In the genomic region with DNA sequence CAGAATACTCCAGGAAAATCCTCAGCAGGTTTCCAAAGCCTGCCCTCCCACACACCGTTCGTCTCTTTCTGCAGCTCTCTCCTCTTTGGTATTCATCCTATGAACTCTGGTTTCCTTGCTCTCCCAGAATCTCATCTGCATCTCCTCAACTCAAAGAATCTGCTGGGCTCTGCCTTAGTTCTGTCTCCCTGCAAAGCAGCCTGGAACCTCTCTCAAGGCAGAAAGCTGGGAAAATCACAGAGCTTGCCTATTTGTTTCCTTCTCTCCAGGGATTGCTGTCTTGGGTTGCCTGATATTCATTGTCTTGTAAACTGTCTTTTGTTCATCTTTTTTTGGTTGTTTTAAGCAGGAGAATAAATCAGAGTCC, we compare ENCODE assay signal across 18 cellular contexts. TPM values are rescaled to one million over a fixed set of nuclear protein-coding genes. Genes with fewer than 3 reads are reported as not detected.
DNase-seq lines count a peak whose midpoint lies in the region; ATAC-seq and TF ChIP-seq lines count a peak whose summit lies in the region.
"Had no signal": no experiment of that assay in that cellular context is flagged by ENCODE, and none has a peak within 500 bp of the region (broad histone marks: within the 10 kb centered on the region; RNA-seq: fewer than 3 reads in every experiment).

No MANE protein-coding gene starts in this region.

- no peaks in the 10 kb centered on the region for H3K9me3 Mint-ChIP-seq in T-helper 1 cell treated with Interleukin-12 subunit alpha and Interleukin-12 subunit beta and Interleukin-4 antibody, amounts not matched to agents 30 μg/mL and 1 μg/mL, for 36 hours
- no peaks in the 10 kb centered on the region for H3K9me3 Mint-ChIP-seq in activated CD8-positive, alpha-beta T cell treated with anti-CD3 and anti-CD28 coated beads, Interleukin-2, amount 10 ng/mL, durations not matched to agents 7 days and 5 days (ENCODE audit: insufficient read depth)
- H3K9me3 Mint-ChIP-seq in naive thymus-derived CD4-positive, alpha-beta T cell, result no peaks in the 10 kb centered on the region

- peaks cover 62% of the 10 kb centered on the region for H3K4me1 Mint-ChIP-seq in T-helper 1 cell treated with Interleukin-12 subunit alpha and Interleukin-12 subunit beta and Interleukin-4 antibody, amounts not matched to agents 30 μg/mL and 1 μg/mL, for 36 hours (ENCODE audit: low read depth)
- H3K4me1 Mint-ChIP-seq in activated CD8-positive, alpha-beta T cell treated with anti-CD3 and anti-CD28 coated beads, Interleukin-2, amount 10 ng/mL, durations not matched to agents 7 days and 5 days (ENCODE audit: low read depth), result peaks cover 71% of the 10 kb centered on the region
- peaks cover 30 to 70% (median 68%) of the 10 kb centered on the region in 7 donors for H3K4me1 Mint-ChIP-seq in naive thymus-derived CD4-positive, alpha-beta T cell

- H3K4me3 Mint-ChIP-seq in T-helper 1 cell treated with Interleukin-12 subunit alpha and Interleukin-12 subunit beta and Interleukin-4 antibody, amounts not matched to agents 30 μg/mL and 1 μg/mL, for 36 hours, result peak overlapping the region; percentile 61
- H3K4me3 Mint-ChIP-seq in activated CD8-positive, alpha-beta T cell treated with anti-CD3 and anti-CD28 coated beads, Interleukin-2, amount 10 ng/mL, durations not matched to agents 7 days and 5 days, result peak overlapping the region; percentile 51
- peak overlapping the region; percentile 6 to 85 (median 55) for H3K4me3 Mint-ChIP-seq in naive thymus-derived CD4-positive, alpha-beta T cell

- TF ChIP-seq CTCF in HEK293 (tag by site-specific recombination; IDR thresholded peaks at IDR 0.05), result no peak

- H3K36me3 ChIP-seq in HEK293 (ENCODE audit: control insufficient read depth in 2 of 2, insufficient read depth in 1 of 2, low read length in 2 of 2), result no peaks in the 10 kb centered on the region
- H3K36me3 ChIP-seq in naive thymus-derived CD4-positive, alpha-beta T cell (ENCODE audit: control insufficient read depth in 2 of 3, insufficient read depth in 3 of 3, low read length in 3 of 3), result no peaks in the 10 kb centered on the region
- H3K36me3 ChIP-seq: neutrophil, WERI-Rb-1 had no signal

- POLR2A ChIA-PET in HEK293 (lab: Yijun Ruan, JAX), result interaction anchor here (0.6 to 1.2 kb wide), 2 partner anchors 58 to 65 kb away, joined by 3 to 4 read pairs; partner anchors contain the start of gene LNPEP
- POLR2A ChIA-PET in activated CD8-positive, alpha-beta T cell treated with anti-CD3 and anti-CD28 coated beads, Interleukin-2, amount 10 ng/mL, durations not matched to agents 7 days and 5 days (lab: Charles Lee), result interaction anchor here (0.6 to 1.7 kb wide), 7 partner anchors 10 to 92 kb away, joined by 3 to 10 read pairs (median 3); partner anchors contain the start of gene LNPEP
- POLR2A ChIA-PET in naive thymus-derived CD4-positive, alpha-beta T cell (lab: Charles Lee), result interaction anchor here (1.0 to 4.9 kb wide), 9 partner anchors 10 to 90 kb away, joined by 3 to 42 read pairs (median 5); partner anchors contain the start of genes ERAP1 and LNPEP

- no peaks in the 10 kb centered on the region for H3K27me3 Mint-ChIP-seq in T-helper 1 cell treated with Interleukin-12 subunit alpha and Interleukin-12 subunit beta and Interleukin-4 antibody, amounts not matched to agents 30 μg/mL and 1 μg/mL, for 36 hours (ENCODE audit: low read depth)
- no peaks in the 10 kb centered on the region for H3K27me3 Mint-ChIP-seq in activated CD8-positive, alpha-beta T cell treated with anti-CD3 and anti-CD28 coated beads, Interleukin-2, amount 10 ng/mL, durations not matched to agents 7 days and 5 days (ENCODE audit: low read depth)
- H3K27me3 Mint-ChIP-seq in naive thymus-derived CD4-positive, alpha-beta T cell, result peaks cover 0 to 4% (median 0%) of the 10 kb centered on the region in 5 donors

- no peaks in the 10 kb centered on the region; the same call in 1 of the 2 replicates for H3K4me1 ChIP-seq in HEK293 (ENCODE audit: control insufficient read depth, insufficient read depth, low read length)
- H3K4me1 ChIP-seq in naive thymus-derived CD4-positive, alpha-beta T cell (ENCODE audit: control insufficient read depth in 2 of 2, insufficient read depth in 2 of 2, low read length in 2 of 2), result peaks cover 6 to 55% of the 10 kb centered on the region in 2 donors
- H3K4me1 ChIP-seq: A549 had no signal

- CTCF ChIA-PET in HEK293 (lab: Yijun Ruan, JAX), result interaction anchor here (0.6 to 7.3 kb wide), 5 partner anchors 55 to 795 kb away, joined by 3 to 97 read pairs (median 3); no protein-coding TSS in a partner anchor
- CTCF ChIA-PET in activated CD8-positive, alpha-beta T cell treated with anti-CD3 and anti-CD28 coated beads, Interleukin-2, amount 10 ng/mL, durations not matched to agents 7 days and 5 days (lab: Charles Lee), result interaction anchor here (1.2 to 7.4 kb wide), 14 partner anchors 12 to 292 kb away, joined by 3 to 106 read pairs (median 9); partner anchors contain the start of genes LIX1 and LNPEP
- CTCF ChIA-PET in naive thymus-derived CD4-positive, alpha-beta T cell (lab: Charles Lee), result interaction anchor here (1.0 to 6.8 kb wide), 3 partner anchors 63 to 291 kb away, joined by 3 to 109 read pairs (median 4); no protein-coding TSS in a partner anchor

- H3K27ac ChIP-seq in HEK293 (ENCODE audit: extremely low read depth, low read depth, low read length), result no peak overlapping the region
- H3K27ac ChIP-seq in naive thymus-derived CD4-positive, alpha-beta T cell (ENCODE audit: low read depth, low read length), result peak overlapping the region; percentile 23
- H3K27ac ChIP-seq: A549, neutrophil, WERI-Rb-1 had no signal

- H3K36me3 Mint-ChIP-seq in T-helper 1 cell treated with Interleukin-12 subunit alpha and Interleukin-12 subunit beta and Interleukin-4 antibody, amounts not matched to agents 30 μg/mL and 1 μg/mL, for 36 hours (ENCODE audit: low read depth), result peaks cover 4% of the 10 kb centered on the region
- H3K36me3 Mint-ChIP-seq in activated CD8-positive, alpha-beta T cell treated with anti-CD3 and anti-CD28 coated beads, Interleukin-2, amount 10 ng/mL, durations not matched to agents 7 days and 5 days (ENCODE audit: low read depth), result peaks cover 9% of the 10 kb centered on the region
- H3K36me3 Mint-ChIP-seq in naive thymus-derived CD4-positive, alpha-beta T cell, result peaks cover 0 to 1% (median 0%) of the 10 kb centered on the region in 5 donors

- no peaks in the 10 kb centered on the region for H3K27me3 ChIP-seq in naive thymus-derived CD4-positive, alpha-beta T cell (ENCODE audit: control insufficient read depth in 2 of 2, insufficient read depth in 2 of 2, low read length in 2 of 2)
- H3K27me3 ChIP-seq: neutrophil had no signal

- peak overlapping the region; percentile 88 for H3K27ac Mint-ChIP-seq in T-helper 1 cell treated with Interleukin-12 subunit alpha and Interleukin-12 subunit beta and Interleukin-4 antibody, amounts not matched to agents 30 μg/mL and 1 μg/mL, for 36 hours
- peak overlapping the region; percentile 91 for H3K27ac Mint-ChIP-seq in activated CD8-positive, alpha-beta T cell treated with anti-CD3 and anti-CD28 coated beads, Interleukin-2, amount 10 ng/mL, durations not matched to agents 7 days and 5 days
- H3K27ac Mint-ChIP-seq in naive thymus-derived CD4-positive, alpha-beta T cell, result peak overlapping the region; percentile 79 to 93 (median 90)

- H3K9me3 ChIP-seq in HEK293 (ENCODE audit: control insufficient read depth, insufficient read depth, low read depth, low read length), result no peaks in the 10 kb centered on the region
- no peaks in the 10 kb centered on the region for H3K9me3 ChIP-seq in naive thymus-derived CD4-positive, alpha-beta T cell (ENCODE audit: control insufficient read depth in 2 of 3, low read length in 3 of 3)
- H3K9me3 ChIP-seq: A549, neutrophil had no signal

- ATAC-seq in activated CD8-positive, alpha-beta T cell treated with anti-CD3 and anti-CD28 coated beads, Interleukin-2, amount 10 ng/mL, durations not matched to agents 7 days and 5 days, result no peak
- no peak for ATAC-seq in naive thymus-derived CD4-positive, alpha-beta T cell
- ATAC-seq in HG03378 (IDR thresholded peaks at IDR 0.05; ENCODE audit: unreplicated experiment), result no peak
- ATAC-seq: A549 had no signal

- no peak overlapping the region for H3K4me3 ChIP-seq in HEK293 (ENCODE audit: low read depth, low read length)
- H3K4me3 ChIP-seq in naive thymus-derived CD4-positive, alpha-beta T cell (ENCODE audit: low read length), result no peak overlapping the region
- H3K4me3 ChIP-seq: A549, lung had no signal

- intact Hi-C loops in naive thymus-derived CD4-positive, alpha-beta T cell (cut with micrococcal nuclease), result loop anchor here (1.0 to 10.0 kb wide), 3 partner anchors 9 to 1046 kb away; partner anchors contain the start of genes GLRX (in 1 of the 2) and RIOK2 (in 1 of the 2)

- DNase-seq in T-helper 1 cell (no peak), middle frontal gyrus (ENCODE audit: extremely low spot score, low spot score) (no peak)
- DNase-seq in activated CD8-positive, alpha-beta T cell treated with anti-CD3 and anti-CD28 coated beads, Interleukin-2, amount 10 ng/mL, durations not matched to agents 7 days and 5 days, result no peak
- no peak for DNase-seq in naive thymus-derived CD4-positive, alpha-beta T cell
- no peak for DNase-seq in activated effector memory CD4-positive, alpha-beta T cell treated with Interleukin-2 at 50 U/mL for 16 hours
- DNase-seq: effector CD8-positive, alpha-beta T cell; HCEC 1CT; NCI-H187; NCI-H774; SHP77 treated with DMSO at 0.1 percent for 48 hours; substantia nigra; WERI-Rb-1 had no signal

TF ChIP-seq in HEK293, 187 proteins besides CTCF, POLR2A, EP300 and RAD21:
- no peak for TF ChIP-seq ZNF747 (tag by site-specific recombination; IDR thresholded peaks at IDR 0.05)
- no peak for TF ChIP-seq WT1 (tag by site-specific recombination; IDR thresholded peaks at IDR 0.05)
- no peak for TF ChIP-seq ZNF560 (tag by site-specific recombination; IDR thresholded peaks at IDR 0.05; ENCODE audit: borderline replicate concordance)
- TF ChIP-seq ZBTB17 (tag by site-specific recombination; IDR thresholded peaks at IDR 0.05), result peak; percentile 38; the same call in 1 of the 2 replicates

RNA-seq across cellular contexts. Expression of gene ERAP2, which starts 5.3 kb away (rescaled TPM):
- 10 to 100 TPM; 93.0 to 96.0 TPM for total RNA-seq in activated CD8-positive, alpha-beta T cell treated with anti-CD3 and anti-CD28 coated beads, Interleukin-2, amount 10 ng/mL, durations not matched to agents 7 days and 5 days
- 100 to 1,000 TPM in 2 of 5 experiments, 10 to 100 TPM in 3; 42.5 to 158 (median 97.2) TPM for total RNA-seq in naive thymus-derived CD4-positive, alpha-beta T cell
- polyA plus RNA-seq in naive thymus-derived CD4-positive, alpha-beta T cell, result 100 to 1,000 TPM in 1 of 2 donors, 10 to 100 TPM in 1; 11.1 to 161 TPM
